Comparison of ENCODE assay signal across 23 cellular contexts in genomic region chr9:101508203-101508602, GRCh38. TPM values are rescaled to one million over a fixed set of nuclear protein-coding genes. Genes with fewer than 3 reads are reported as not detected.
A peak's percentile ranks its signal among the peaks of the same experiment; 100 is the strongest.
DNase-seq lines count a peak whose midpoint lies in the region; TF ChIP-seq lines count a peak whose summit lies in the region.
"Had no signal": no experiment of that assay in that cellular context is flagged by ENCODE, and none has a peak within 500 bp of the region (broad histone marks: within the 10 kb centered on the region; RNA-seq: fewer than 3 reads in every experiment).

No MANE protein-coding gene starts in this region.

- H3K27me3 Mint-ChIP-seq in activated naive CD8-positive, alpha-beta T cell treated with anti-CD3 and anti-CD28 coated beads for 36 hours: no peaks in the 10 kb centered on the region
- H3K27me3 Mint-ChIP-seq: activated naive CD4-positive, alpha-beta T cell treated with anti-CD3 and anti-CD28 coated beads, Interleukin-2, amount 10 ng/mL, durations not matched to agents 7 days and 5 days had no signal

- H3K36me3 Mint-ChIP-seq in activated naive CD8-positive, alpha-beta T cell treated with anti-CD3 and anti-CD28 coated beads for 36 hours: no peaks in the 10 kb centered on the region
- H3K36me3 Mint-ChIP-seq: activated naive CD4-positive, alpha-beta T cell treated with anti-CD3 and anti-CD28 coated beads, Interleukin-2, amount 10 ng/mL, durations not matched to agents 7 days and 5 days had no signal

- H3K4me3 ChIP-seq in effector memory CD4-positive, alpha-beta T cell (ENCODE audit: insufficient read depth, low read depth, low read length, poor library complexity, severe bottlenecking): no peak overlapping the region
- H3K4me3 ChIP-seq: lung, right atrium auricular region had no signal

- H3K36me3 ChIP-seq in effector memory CD4-positive, alpha-beta T cell (ENCODE audit: control insufficient read depth, insufficient read depth, low read length): no peaks in the 10 kb centered on the region
- H3K36me3 ChIP-seq: right atrium auricular region had no signal

- H3K4me1 Mint-ChIP-seq in activated naive CD8-positive, alpha-beta T cell treated with anti-CD3 and anti-CD28 coated beads for 36 hours: peaks cover 2% of the 10 kb centered on the region
- H3K4me1 Mint-ChIP-seq: activated B cell treated with CpG ODN at 0.5 μM for 24 hours had no signal

- no peak overlapping the region for H3K4me3 Mint-ChIP-seq in activated naive CD8-positive, alpha-beta T cell treated with anti-CD3 and anti-CD28 coated beads for 36 hours
- H3K4me3 Mint-ChIP-seq: activated B cell treated with CpG ODN at 0.5 μM for 24 hours; activated CD8-positive, alpha-beta T cell treated with anti-CD3 and anti-CD28 coated beads for 36 hours; activated naive CD4-positive, alpha-beta T cell treated with anti-CD3 and anti-CD28 coated beads, Interleukin-2, amount 10 ng/mL, durations not matched to agents 7 days and 5 days; IgD-negative memory B cell; T-helper 2 cell treated with Interferon-gamma antibody and Interleukin-4, amounts not matched to agents 5 μg/mL and 100 μg/mL, for 36 hours had no signal

- no peaks in the 10 kb centered on the region for H3K27me3 ChIP-seq in effector memory CD4-positive, alpha-beta T cell (replicated peaks; ENCODE audit: control insufficient read depth, insufficient read depth, low read length, poor library complexity, severe bottlenecking)
- H3K27me3 ChIP-seq: right atrium auricular region had no signal

- no peak overlapping the region for H3K27ac Mint-ChIP-seq in activated naive CD8-positive, alpha-beta T cell treated with anti-CD3 and anti-CD28 coated beads for 36 hours
- H3K27ac Mint-ChIP-seq: activated B cell treated with CpG ODN at 0.5 μM for 24 hours; activated CD8-positive, alpha-beta T cell treated with anti-CD3 and anti-CD28 coated beads for 36 hours; activated naive CD4-positive, alpha-beta T cell treated with anti-CD3 and anti-CD28 coated beads, Interleukin-2, amount 10 ng/mL, durations not matched to agents 7 days and 5 days; IgD-negative memory B cell; T-helper 2 cell treated with Interferon-gamma antibody and Interleukin-4, amounts not matched to agents 5 μg/mL and 100 μg/mL, for 36 hours had no signal

- H3K9me3 ChIP-seq in effector memory CD4-positive, alpha-beta T cell (ENCODE audit: control insufficient read depth, low read length): no peaks in the 10 kb centered on the region
- H3K9me3 ChIP-seq: right atrium auricular region had no signal

- H3K27ac ChIP-seq in effector memory CD4-positive, alpha-beta T cell (ENCODE audit: insufficient read depth, low read length, poor library complexity, severe bottlenecking): no peak overlapping the region

- no peaks in the 10 kb centered on the region for H3K9me3 Mint-ChIP-seq in activated naive CD8-positive, alpha-beta T cell treated with anti-CD3 and anti-CD28 coated beads for 36 hours
- H3K9me3 Mint-ChIP-seq: activated B cell treated with CpG ODN at 0.5 μM for 24 hours; activated CD8-positive, alpha-beta T cell treated with anti-CD3 and anti-CD28 coated beads for 36 hours; activated naive CD4-positive, alpha-beta T cell treated with anti-CD3 and anti-CD28 coated beads, Interleukin-2, amount 10 ng/mL, durations not matched to agents 7 days and 5 days; IgD-negative memory B cell; T-helper 2 cell treated with Interferon-gamma antibody and Interleukin-4, amounts not matched to agents 5 μg/mL and 100 μg/mL, for 36 hours had no signal

- no peaks in the 10 kb centered on the region for H3K4me1 ChIP-seq in effector memory CD4-positive, alpha-beta T cell (ENCODE audit: control insufficient read depth, insufficient read depth, low read length, poor library complexity, severe bottlenecking)

- DNase-seq in COLO829 (ENCODE audit: low spot score) (peak; percentile 30), HEK293T (ENCODE audit: extremely low spot score) (no peak), cerebellum (ENCODE audit: low spot score) (peak; percentile 24), iris pigment epithelial cell (ENCODE audit: low read depth) (peak; percentile 51), DMS 273 treated with DMSO at 0.1 percent for 48 hours (lab: John Stamatoyannopoulos, UW) (no peak)
- no peak for DNase-seq in activated naive CD8-positive, alpha-beta T cell treated with anti-CD3 and anti-CD28 coated beads for 36 hours
- no peak for DNase-seq in effector memory CD4-positive, alpha-beta T cell
- DNase-seq: activated B cell treated with CpG ODN at 0.5 μM for 24 hours; activated CD8-positive, alpha-beta T cell treated with anti-CD3 and anti-CD28 coated beads for 36 hours; activated naive CD4-positive, alpha-beta T cell treated with anti-CD3 and anti-CD28 coated beads, Interleukin-2, amount 10 ng/mL, durations not matched to agents 7 days and 5 days; activated T-cell treated with anti-CD3 and anti-CD28 coated beads, Interleukin-2, amount 50 U/mL, for 1 hour; Calu3; cortex of kidney; H7; MM.1S; NCI-H1694; nucleus accumbens; PC-3; stimulated activated CD4-positive, alpha-beta T cell treated with anti-CD3 and anti-CD28 coated beads, Interleukin-15, amount 100 ng/mL, for 24 hours had no signal

- POLR2A ChIA-PET in HEK293T (lab: Yijun Ruan, JAX): interaction anchor here (1.7 kb wide), 1 partner anchor 21 kb away, joined by 4 read pairs; a partner anchor contains a TSS

- CTCF ChIA-PET in HEK293T (lab: Yijun Ruan, JAX): interaction anchor here (1.1 kb wide), 1 partner anchor 22 kb away, joined by 3 read pairs; a partner anchor contains a TSS

TF ChIP-seq in HEK293T, 16 proteins besides CTCF, POLR2A, EP300 and RAD21:
- TF ChIP-seq ARNT (IDR thresholded peaks at IDR 0.05) (no peak), NFRKB (IDR thresholded peaks at IDR 0.05) (no peak), SUZ12 (IDR thresholded peaks at IDR 0.05) (no peak), FOXK2 (IDR thresholded peaks at IDR 0.05) (no peak)
- TF ChIP-seq, protein P1, sequence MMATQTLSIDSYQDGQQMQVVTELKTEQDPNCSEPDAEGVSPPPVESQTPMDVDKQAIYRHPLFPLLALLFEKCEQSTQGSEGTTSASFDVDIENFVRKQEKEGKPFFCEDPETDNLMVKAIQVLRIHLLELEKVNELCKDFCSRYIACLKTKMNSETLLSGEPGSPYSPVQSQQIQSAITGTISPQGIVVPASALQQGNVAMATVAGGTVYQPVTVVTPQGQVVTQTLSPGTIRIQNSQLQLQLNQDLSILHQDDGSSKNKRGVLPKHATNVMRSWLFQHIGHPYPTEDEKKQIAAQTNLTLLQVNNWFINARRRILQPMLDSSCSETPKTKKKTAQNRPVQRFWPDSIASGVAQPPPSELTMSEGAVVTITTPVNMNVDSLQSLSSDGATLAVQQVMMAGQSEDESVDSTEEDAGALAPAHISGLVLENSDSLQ (IDR thresholded peaks at IDR 0.05): peak; percentile 38; the same call in 1 of the 2 replicates

RNA-seq across cellular contexts. Expression of gene RNF20, which starts 25.4 kb away (rescaled TPM):
- total RNA-seq in cerebellum: 26.7 TPM
- 10 to 100 TPM; 39.7 to 44.2 TPM for total RNA-seq in activated naive CD8-positive, alpha-beta T cell treated with anti-CD3 and anti-CD28 coated beads for 36 hours

Comparison
In these comparisons a context has a peak if more than half of its experiments do, and no peak if none do; other contexts are left out.
1. DNase-seq: peak in COLO829 (single experiment), cerebellum (single experiment) and iris pigment epithelial cell (single experiment); none in HEK293T (single experiment), activated naive CD8-positive, alpha-beta T cell treated with anti-CD3 and anti-CD28 coated beads for 36 hours (single experiment), effector memory CD4-positive, alpha-beta T cell (0 of 3) and DMS 273 treated with DMSO at 0.1 percent for 48 hours (single experiment).